Comparison of ENCODE assay signal across 8 cellular contexts in genomic region chr4:112938461-112939058, GRCh38.
DNase-seq lines count a peak whose midpoint lies in the region; ATAC-seq and TF ChIP-seq lines count a peak whose summit lies in the region.

No MANE protein-coding gene starts in this region.

- H3K79me2 ChIP-seq in DND-41 (ENCODE audit: insufficient read depth, low read length): no peaks in the 10 kb centered on the region

- no peaks in the 10 kb centered on the region for H4K20me1 ChIP-seq in DND-41 (ENCODE audit: insufficient read depth, low read length)

- TF ChIP-seq CTCF in DND-41 (IDR thresholded peaks at IDR 0.05; ENCODE audit: borderline replicate concordance, extremely low read depth, low read length, poor library complexity, severe bottlenecking) (peak; percentile 75), HFF-Myc (IDR thresholded peaks at IDR 0.05; ENCODE audit: low read depth, low read length, missing control alignments) (peak; percentile 59), endothelial cell (IDR thresholded peaks at IDR 0.05; ENCODE audit: unreplicated experiment) (peak; percentile 85)

- H3K27me3 ChIP-seq in DND-41 (ENCODE audit: insufficient read depth, low read length, poor library complexity) (no peaks in the 10 kb centered on the region), NT2/D1 (ENCODE audit: insufficient read depth, insufficient read length) (no peaks in the 10 kb centered on the region)

- no peak overlapping the region for H3K27ac ChIP-seq in DND-41 (ENCODE audit: low read length)

- no peak overlapping the region for H2AFZ ChIP-seq in DND-41 (ENCODE audit: low read depth, low read length)

- no peaks in the 10 kb centered on the region for H3K27me3 Mint-ChIP-seq in endothelial cell (ENCODE audit: unreplicated experiment)

- no peaks in the 10 kb centered on the region for H3K9me3 Mint-ChIP-seq in endothelial cell (ENCODE audit: unreplicated experiment)

- ATAC-seq in DND-41 (ENCODE audit: insufficient read depth, low read depth): 0 out of 3 replicates have a peak, but pooled peaks have one; percentile 33
- no peak for ATAC-seq in GM21367 (IDR thresholded peaks at IDR 0.05; ENCODE audit: unreplicated experiment)

- H3K4me2 ChIP-seq in DND-41 (ENCODE audit: insufficient read depth, low read length): no peak overlapping the region

- H3K4me3 ChIP-seq in DND-41 (ENCODE audit: low read depth in 1 of 2, low read length in 2 of 2): no peak overlapping the region
- no peak overlapping the region for H3K4me3 ChIP-seq in HFF-Myc (replicated peaks; ENCODE audit: low read depth, low read length)
- no peak overlapping the region for H3K4me3 ChIP-seq in NT2/D1 (ENCODE audit: insufficient read length, low read depth)

- DNase-seq in DND-41 (no peak), HFF-Myc (ENCODE audit: extremely low read depth, low read depth) (peak; percentile 20), NT2/D1 (ENCODE audit: low read depth, low spot score) (peak; percentile 23), endothelial cell (ENCODE audit: low spot score) (no peak), non-pigmented ciliary epithelial cell (ENCODE audit: low read depth) (peak; percentile 15), NCI-H774 (lab: John Stamatoyannopoulos, UW) (no peak), SHP77 treated with DMSO at 0.1 percent for 48 hours (lab: John Stamatoyannopoulos, UW) (no peak)

- no peaks in the 10 kb centered on the region for H3K36me3 ChIP-seq in DND-41 (ENCODE audit: insufficient read depth, low read length)
- H3K36me3 ChIP-seq in NT2/D1 (ENCODE audit: insufficient read depth, insufficient read length, low read length): no peaks in the 10 kb centered on the region

- H3K4me3 Mint-ChIP-seq in endothelial cell (ENCODE audit: unreplicated experiment): no peak overlapping the region

- no peaks in the 10 kb centered on the region for H3K36me3 Mint-ChIP-seq in endothelial cell (ENCODE audit: low read depth, unreplicated experiment)

- H3K9me3 ChIP-seq in DND-41 (ENCODE audit: insufficient read depth, low read length, severe bottlenecking) (no peaks in the 10 kb centered on the region), NT2/D1 (ENCODE audit: insufficient read depth, low read length) (no peaks in the 10 kb centered on the region)

- H3K4me1 Mint-ChIP-seq in endothelial cell (ENCODE audit: unreplicated experiment): no peaks in the 10 kb centered on the region

- no peak overlapping the region for H3K9ac ChIP-seq in DND-41 (ENCODE audit: low read depth, low read length)
- no peak overlapping the region for H3K9ac ChIP-seq in NT2/D1 (ENCODE audit: insufficient read length, low read depth)

- H3K4me1 ChIP-seq in DND-41 (ENCODE audit: insufficient read depth, low read length) (no peaks in the 10 kb centered on the region), NT2/D1 (ENCODE audit: insufficient read depth, insufficient read length) (no peaks in the 10 kb centered on the region)

- H3K27ac Mint-ChIP-seq in endothelial cell (ENCODE audit: unreplicated experiment): no peak overlapping the region

Comparison
In these comparisons a context has a peak if more than half of its experiments do, and no peak if none do; other contexts are left out.
1. DNase-seq: peak in HFF-Myc (single experiment), NT2/D1 (single experiment) and non-pigmented ciliary epithelial cell (single experiment); none in DND-41 (single experiment), endothelial cell (single experiment), NCI-H774 (single experiment) and SHP77 treated with DMSO at 0.1 percent for 48 hours (single experiment).
2. Peak in every context shown above with its lines, with median percentiles within 50 percentile points of each other: CTCF ChIP-seq.